In genomic region chr5:168693883-168694282, GRCh38 we compare ENCODE assay signal across 20 cellular contexts.
"Had no signal": no experiment of that assay in that cellular context is flagged by ENCODE, and none has a peak within 500 bp of the region (broad histone marks: within the 10 kb centered on the region; RNA-seq: fewer than 3 reads in every experiment).

No MANE protein-coding gene starts in this region.

- H3K4me1 ChIP-seq: SJCRH30 had no signal

- H3K36me3 Mint-ChIP-seq: IgD-negative memory B cell had no signal

- DNase-seq: KBM-7, MV-4-11, NCI-H1092, NCI-H1105 treated with DMSO at 0.1 percent for 48 hours, NCI-H1417 treated with DMSO at 0.1 percent for 48 hours, NCI-H146, NCI-H1694 treated with DMSO at 0.1 percent for 48 hours, NCI-H1930, NCI-H2081, NCI-H2107, NCI-H2227 treated with DMSO at 0.1 percent for 48 hours, NCI-H524, NCI-H526 treated with DMSO at 0.1 percent for 48 hours, NCI-H774, SHP77 treated with DMSO at 0.1 percent for 48 hours, SJCRH30 had no signal

- H3K4me3 ChIP-seq: SJCRH30 had no signal

- H3K36me3 ChIP-seq: SJCRH30 had no signal

- H3K4me3 Mint-ChIP-seq: IgD-negative memory B cell had no signal

- H3K27ac ChIP-seq: RWPE1, SJCRH30 had no signal

- ATAC-seq: Panc1, SK-N-SH treated with all-trans-retinoic acid at 6 μM for 48 hours had no signal

- H3K4me1 Mint-ChIP-seq: IgD-negative memory B cell had no signal

- H3K9me3 ChIP-seq: SJCRH30 had no signal

- H3K27ac Mint-ChIP-seq: IgD-negative memory B cell had no signal

- H3K27me3 ChIP-seq: SJCRH30 had no signal
